In genomic region chr12:54988402-54989054, GRCh38 we compare ENCODE assay signal across 9 cellular contexts. TPM values are rescaled to one million over a fixed set of nuclear protein-coding genes. Genes with fewer than 3 reads are reported as not detected.
DNase-seq lines count a peak whose midpoint lies in the region; ATAC-seq and TF ChIP-seq lines count a peak whose summit lies in the region.
"Had no signal": no experiment of that assay in that cellular context is flagged by ENCODE, and none has a peak within 500 bp of the region (broad histone marks: within the 10 kb centered on the region; RNA-seq: fewer than 3 reads in every experiment).

No MANE protein-coding gene starts in this region.

- TF ChIP-seq CTCF in AG10803 (conservative IDR thresholded peaks at IDR 0.05; ENCODE audit: low read length) = no peak
- TF ChIP-seq CTCF in HFFc6 (IDR thresholded peaks at IDR 0.05) = no peak
- TF ChIP-seq CTCF in osteoblast (IDR thresholded peaks at IDR 0.05; ENCODE audit: extremely low read depth, low read depth, low read length) = no peak
- TF ChIP-seq CTCF in foreskin keratinocyte (conservative IDR thresholded peaks at IDR 0.05) = no peak

- DNase-seq in AG10803 (ENCODE audit: low read depth) = peak; percentile 29
- peak; percentile 6 for DNase-seq in HFFc6
- peak; percentile 36 to 67 for DNase-seq in SHP77 (lab: John Stamatoyannopoulos, UW)
- peak; percentile 93 for DNase-seq in Right ventricle myocardium inferior (ENCODE audit: missing footprints)
- peak; percentile 29 for DNase-seq in smooth muscle cell of the brain vasculature (ENCODE audit: low read depth, low spot score)
- DNase-seq in osteoblast (ENCODE audit: insufficient read length, low spot score, missing footprints) = no peak
- no peak for DNase-seq in NCI-H146 (lab: John Stamatoyannopoulos, UW)
- DNase-seq in foreskin keratinocyte = no peak

- no peak overlapping the region for H2AFZ ChIP-seq in osteoblast (ENCODE audit: low read length)

- no peaks in the 10 kb centered on the region for H3K36me3 Mint-ChIP-seq in HFFc6 (ENCODE audit: low read depth)

- no peaks in the 10 kb centered on the region for H4K20me1 ChIP-seq in osteoblast (ENCODE audit: insufficient read depth, low read length)

- H3K27me3 ChIP-seq in osteoblast (ENCODE audit: insufficient read depth, low read length) (peaks cover 4% of the 10 kb centered on the region), foreskin keratinocyte (peaks cover 10% of the 10 kb centered on the region)

- H3K4me3 Mint-ChIP-seq in HFFc6 = no peak overlapping the region

- H3K4me3 ChIP-seq in AG10803 (ENCODE audit: low read length) (no peak overlapping the region), osteoblast (ENCODE audit: insufficient read depth, low read length) (no peak overlapping the region)

- ATAC-seq in Right ventricle myocardium inferior (peak; percentile 94), foreskin keratinocyte (no peak)

- H3K9me3 Mint-ChIP-seq in HFFc6 = no peaks in the 10 kb centered on the region

- H3K4me2 ChIP-seq in osteoblast (ENCODE audit: insufficient read depth, low read length) = no peak overlapping the region

- no peak overlapping the region for H3K27ac Mint-ChIP-seq in HFFc6

- H3K9me3 ChIP-seq in osteoblast (ENCODE audit: low read depth, low read length) = no peaks in the 10 kb centered on the region

- intact Hi-C loops in Right ventricle myocardium inferior (cut with DNase I) = no loop called here

- no peaks in the 10 kb centered on the region for H3K4me1 Mint-ChIP-seq in HFFc6 (ENCODE audit: low read depth)

- H3K27me3 Mint-ChIP-seq in HFFc6 (ENCODE audit: insufficient read depth) = peaks cover 21% of the 10 kb centered on the region

- H3K27ac ChIP-seq in osteoblast (ENCODE audit: low read depth, low read length) (no peak overlapping the region), foreskin keratinocyte (no peak overlapping the region)

- no peaks in the 10 kb centered on the region for H3K79me2 ChIP-seq in osteoblast (ENCODE audit: insufficient read depth, low read length)

- H3K4me1 ChIP-seq in osteoblast (ENCODE audit: insufficient read depth, low read length) = no peaks in the 10 kb centered on the region
- H3K4me1 ChIP-seq in foreskin keratinocyte = no peaks in the 10 kb centered on the region

- H3K36me3 ChIP-seq in osteoblast (ENCODE audit: insufficient read depth, low read length) = no peaks in the 10 kb centered on the region

RNA-seq across cellular contexts. Expression of gene TESPA1, which starts 4.0 kb away (rescaled TPM):
- total RNA-seq in HFFc6 (2021; fragmentation: NEBNext Ultra II Directional; extraction: Animal tissue kit (Norgen Biotek cat#: 25700)) = not detected
- 0.70 TPM for total RNA-seq in Right ventricle myocardium inferior
- not detected in 2 replicates for total RNA-seq in osteoblast
- not detected in 2 replicates for total RNA-seq in foreskin keratinocyte
- not detected in 2 replicates for polyA plus RNA-seq in foreskin keratinocyte

RNA-seq across cellular contexts. Expression of gene NEUROD4, which starts 31.2 kb away (rescaled TPM):
- total RNA-seq in HFFc6 (2021; fragmentation: NEBNext Ultra II Directional; extraction: Animal tissue kit (Norgen Biotek cat#: 25700)) = not detected
- total RNA-seq in Right ventricle myocardium inferior (not detected), osteoblast (not detected in 2 replicates), foreskin keratinocyte (not detected in 2 replicates)
- polyA plus RNA-seq in foreskin keratinocyte = not detected in 2 replicates
- total RNA-seq: T-helper 1 cell treated with Interleukin-12 subunit alpha and Interleukin-12 subunit beta and Interleukin-4 antibody, amounts not matched to agents 30 ng/mL and 1 ng/mL, for 36 hours had no signal

Comparison
In these comparisons a context has a peak if more than half of its experiments do, and no peak if none do; other contexts are left out.
1. DNase-seq: peak in AG10803 (single experiment), HFFc6 (single experiment), SHP77 (2 of 2), Right ventricle myocardium inferior (single experiment) and smooth muscle cell of the brain vasculature (single experiment); none in osteoblast (single experiment), NCI-H146 (single experiment) and foreskin keratinocyte (0 of 2).